In the genomic region with DNA sequence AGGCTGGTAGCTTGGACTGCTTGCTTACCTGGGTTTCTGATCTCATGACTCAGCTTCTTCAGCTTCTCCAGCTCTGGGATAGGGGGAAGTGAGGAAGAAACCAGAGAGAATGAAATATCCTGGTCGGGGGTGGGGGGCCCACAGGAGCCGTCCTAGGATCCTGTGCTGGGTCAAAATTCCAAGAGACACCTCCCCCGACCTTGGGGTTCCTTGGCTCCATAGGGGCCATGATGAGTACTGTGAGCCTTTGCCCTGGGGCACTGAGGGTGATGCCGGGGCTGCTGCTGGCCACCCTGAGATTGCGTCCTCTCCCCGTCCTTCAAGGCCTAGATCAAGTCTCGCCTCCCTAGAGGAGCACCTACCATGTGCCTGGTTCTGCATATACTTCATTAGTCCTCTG, we compare ENCODE assay signal across 24 cellular contexts. TPM values are rescaled to one million over a fixed set of nuclear protein-coding genes. Genes with fewer than 3 reads are reported as not detected.
A peak's percentile ranks its signal among the peaks of the same experiment; 100 is the strongest.
DNase-seq lines count a peak whose midpoint lies in the region; ATAC-seq, FAIRE-seq and TF ChIP-seq lines count a peak whose summit lies in the region.
"Had no signal": no experiment of that assay in that cellular context is flagged by ENCODE, and none has a peak within 500 bp of the region (broad histone marks: within the 10 kb centered on the region; RNA-seq: fewer than 3 reads in every experiment).

No MANE protein-coding gene starts in this region.

- no peaks in the 10 kb centered on the region for H3K79me2 ChIP-seq in astrocyte (ENCODE audit: insufficient read depth, low read length)

- H3K36me3 Mint-ChIP-seq in astrocyte (ENCODE audit: low read depth, unreplicated experiment) (no peaks in the 10 kb centered on the region), glutamatergic neuron (ENCODE audit: unreplicated experiment) (no peaks in the 10 kb centered on the region), MCF 10A (ENCODE audit: insufficient read depth, unreplicated experiment) (no peaks in the 10 kb centered on the region)
- H3K36me3 Mint-ChIP-seq: CD8-positive, alpha-beta memory T cell had no signal

- H2AFZ ChIP-seq in astrocyte (ENCODE audit: low read depth, low read length): no peak overlapping the region
- H2AFZ ChIP-seq: GM23248 had no signal

- no peaks in the 10 kb centered on the region for H4K20me1 ChIP-seq in astrocyte (ENCODE audit: insufficient read depth, low read length)

- DNase-seq in heart right ventricle (no peak), cardiac septum (ENCODE audit: low spot score) (no peak), astrocyte (ENCODE audit: low read depth) (no peak), psoas muscle (no peak), NCI-H146 treated with DMSO at 0.1 percent for 48 hours (lab: John Stamatoyannopoulos, UW; ENCODE audit: unreplicated experiment) (no peak), glutamatergic neuron (no peak), MCF 10A (ENCODE audit: unreplicated experiment) (no peak)
- DNase-seq: Calu3; CD8-positive, alpha-beta memory T cell; DMS153; GM23248; IMR-90; NCI-H1436; NCI-H2029; NCI-H345; NCI-H774; NK-92 treated with Interleukin-12 subunit alpha and Interleukin-12 subunit beta, amount 100 ng/mL, for 24 hours had no signal

- H3K4me2 ChIP-seq in astrocyte (ENCODE audit: low read length): no peak overlapping the region

- no peak for FAIRE-seq in astrocyte (lab: Jason Lieb, UNC)
- FAIRE-seq: A204.1, G401.6, GM12892, GM18507 had no signal

- peak in 1 of 8 donors; percentile 15 for ATAC-seq in heart right ventricle
- ATAC-seq in psoas muscle: no peak
- ATAC-seq: HCT116 had no signal

- TF ChIP-seq CTCF in heart right ventricle (IDR thresholded peaks at IDR 0.05) (no peak), astrocyte (IDR thresholded peaks at IDR 0.05; ENCODE audit: insufficient read depth, low read depth, low read length) (no peak), psoas muscle (IDR thresholded peaks at IDR 0.05) (no peak), glutamatergic neuron (IDR thresholded peaks at IDR 0.05; ENCODE audit: partially characterized antibody, unreplicated experiment) (no peak), MCF 10A (IDR thresholded peaks at IDR 0.05; ENCODE audit: unreplicated experiment) (no peak)

- H3K4me3 ChIP-seq in heart right ventricle (no peak overlapping the region), astrocyte (ENCODE audit: insufficient read depth, low read depth, low read length) (no peak overlapping the region), iPS-18c (ENCODE audit: insufficient read depth, low read depth, low read length) (peak overlapping the region; percentile 1; the same call in 1 of the 2 replicates), psoas muscle (no peak overlapping the region)
- H3K4me3 ChIP-seq: GM23248 had no signal

- H3K9me3 Mint-ChIP-seq in astrocyte (ENCODE audit: unreplicated experiment) (no peaks in the 10 kb centered on the region), glutamatergic neuron (ENCODE audit: unreplicated experiment) (no peaks in the 10 kb centered on the region), MCF 10A (ENCODE audit: unreplicated experiment) (no peaks in the 10 kb centered on the region)
- H3K9me3 Mint-ChIP-seq: CD8-positive, alpha-beta memory T cell had no signal

- no peaks in the 10 kb centered on the region for H3K9me3 ChIP-seq in heart right ventricle
- no peaks in the 10 kb centered on the region for H3K9me3 ChIP-seq in astrocyte (ENCODE audit: insufficient read depth, low read depth, low read length)
- H3K9me3 ChIP-seq in iPS-18c (ENCODE audit: control insufficient read depth, insufficient read depth, low read length): no peaks in the 10 kb centered on the region
- H3K9me3 ChIP-seq in psoas muscle: no peaks in the 10 kb centered on the region

- CTCF ChIA-PET in MCF 10A (lab: Yijun Ruan, JAX): interaction anchor here (0.6 to 2.7 kb wide), 22 partner anchors 11 to 672 kb away, joined by 3 to 37 read pairs (median 4); partner anchors contain the start of gene MYOM3

- intact Hi-C loops in heart right ventricle (cut with DNase I): loop anchor here in 9 of 10 donors (2.0 to 5.0 kb wide), 4 partner anchors 35 to 41 kb away; partner anchors contain the start of gene MYOM3 (in 7 of the 9)
- intact Hi-C loops in cardiac septum (cut with DNase I): loop anchor here (5.0 to 10.0 kb wide), 2 partner anchors 80 to 323 kb away; no protein-coding TSS in a partner anchor
- intact Hi-C loops in psoas muscle (cut with DNase I): loop anchor here (1.0 to 5.0 kb wide), 3 partner anchors 39 to 320 kb away; partner anchors contain the start of gene MYOM3 (in 1 of the 2)
- intact Hi-C loops in MCF 10A (cut with micrococcal nuclease): loop anchor here (1.0 to 2.0 kb wide), 5 partner anchors 40 to 563 kb away; partner anchors contain the start of gene MYOM3

- H3K36me3 ChIP-seq in heart right ventricle: peaks cover 0 to 61% (median 0%) of the 10 kb centered on the region in 9 donors
- H3K36me3 ChIP-seq in astrocyte (ENCODE audit: insufficient read depth, low read length): no peaks in the 10 kb centered on the region
- peaks cover 0 to 70% of the 10 kb centered on the region in 2 donors for H3K36me3 ChIP-seq in psoas muscle (ENCODE audit: insufficient read depth in 1 of 2, low read depth in 1 of 2)

- H3K27ac ChIP-seq in heart right ventricle (peak overlapping the region in 6 of 10 donors; percentile 21 to 42 (median 37)), astrocyte (ENCODE audit: low read depth, low read length) (no peak overlapping the region), psoas muscle (peak overlapping the region; percentile 10)
- H3K27ac ChIP-seq: C4-2B, GM23248 had no signal

- POLR2A ChIA-PET in MCF 10A (lab: Yijun Ruan, JAX): interaction anchor here (1.2 kb wide), 1 partner anchor 40 kb away, joined by 4 read pairs; the partner anchor contains the start of gene MYOM3

- no peak overlapping the region for H3K27ac Mint-ChIP-seq in astrocyte (ENCODE audit: unreplicated experiment)
- no peak overlapping the region for H3K27ac Mint-ChIP-seq in glutamatergic neuron (ENCODE audit: unreplicated experiment)
- no peak overlapping the region for H3K27ac Mint-ChIP-seq in MCF 10A (ENCODE audit: low read depth, unreplicated experiment)
- H3K27ac Mint-ChIP-seq: CD8-positive, alpha-beta memory T cell had no signal

- H3K4me3 Mint-ChIP-seq in astrocyte (ENCODE audit: unreplicated experiment) (peak overlapping the region; percentile 20), glutamatergic neuron (ENCODE audit: unreplicated experiment) (no peak overlapping the region), MCF 10A (ENCODE audit: unreplicated experiment) (no peak overlapping the region)
- H3K4me3 Mint-ChIP-seq: CD8-positive, alpha-beta memory T cell had no signal

- H3K4me1 Mint-ChIP-seq in astrocyte (ENCODE audit: low read depth, unreplicated experiment): peaks cover 9% of the 10 kb centered on the region
- H3K4me1 Mint-ChIP-seq in glutamatergic neuron (ENCODE audit: low read depth, unreplicated experiment): peaks cover 1% of the 10 kb centered on the region
- H3K4me1 Mint-ChIP-seq in MCF 10A (ENCODE audit: insufficient read depth, unreplicated experiment): no peaks in the 10 kb centered on the region

- no peak overlapping the region for H3K9ac ChIP-seq in astrocyte (ENCODE audit: low read length)
- H3K9ac ChIP-seq: GM23248 had no signal

- H3K27me3 Mint-ChIP-seq in astrocyte (ENCODE audit: low read depth, unreplicated experiment) (peaks cover 7% of the 10 kb centered on the region), glutamatergic neuron (ENCODE audit: unreplicated experiment) (peaks cover 2% of the 10 kb centered on the region), MCF 10A (ENCODE audit: insufficient read depth, unreplicated experiment) (no peaks in the 10 kb centered on the region)

- H3K27me3 ChIP-seq in heart right ventricle (no peaks in the 10 kb centered on the region), astrocyte (ENCODE audit: insufficient read depth, low read length) (peaks cover 2% of the 10 kb centered on the region), psoas muscle (ENCODE audit: insufficient read depth in 3 of 3, low read length in 2 of 3) (no peaks in the 10 kb centered on the region)

- H3K4me1 ChIP-seq in heart right ventricle: peaks cover 0 to 33% (median 11%) of the 10 kb centered on the region in 9 donors
- H3K4me1 ChIP-seq in astrocyte (ENCODE audit: insufficient read depth, low read length): no peaks in the 10 kb centered on the region
- peaks cover 3% of the 10 kb centered on the region for H3K4me1 ChIP-seq in psoas muscle

- no TSS peak for BruUV-seq in MCF 10A (replicated peaks; lab: Mats Ljungman, UMichigan)

- WGBS in heart right ventricle, 2 donors: 87 to 90% methylated on average over 7 of the region's 7 CpGs
- 77 to 89% (median 86%) methylated on average over 7 of the region's 7 CpGs for WGBS in psoas muscle, 3 donors

RNA-seq across cellular contexts. Expression of gene MYOM3, which starts 40.0 kb away (rescaled TPM):
- total RNA-seq in heart right ventricle (100 to 1,000 TPM; 285 to 428 (median 328) TPM), cardiac septum (249 TPM), astrocyte (1.0 and 1.4 TPM in 2 replicates), psoas muscle (100 to 1,000 TPM; 130 to 505 (median 308) TPM), glutamatergic neuron (ENCODE audit: unreplicated experiment) (not detected), MCF 10A (2022) (0.05 and 0.12 TPM in 2 replicates)
- polyA plus RNA-seq in heart right ventricle (100 to 1,000 TPM in 1 of 2 donors, 10 to 100 TPM in 1; 85.3 to 293 TPM), psoas muscle (100 to 1,000 TPM in 2 of 3 donors, 10 to 100 TPM in 1; 86.7 to 152 (median 122) TPM)
- total RNA-seq: CD8-positive, alpha-beta memory T cell; IMR-90 had no signal
- polyA plus RNA-seq: CD8-positive, alpha-beta memory T cell had no signal

Comparison
In these comparisons a context has a peak if more than half of its experiments do, and no peak if none do; other contexts are left out.
1. RNA of gene MYOM3, which starts 40.0 kb away (total RNA-seq): 130 to 505 TPM in psoas muscle, 285 to 428 TPM in heart right ventricle and 249 TPM in cardiac septum (single experiment); 1.0 to 1.4 TPM in astrocyte, not detected in glutamatergic neuron (single experiment) and 0.05 to 0.12 TPM in MCF 10A; every median in the first group is over 10 times any median in the second.